ENCODE assay signal across 9 cellular contexts in genomic region chr4:39046243-39046642, GRCh38. TPM values are rescaled to one million over a fixed set of nuclear protein-coding genes. Genes with fewer than 3 reads are reported as not detected.
A peak's percentile ranks its signal among the peaks of the same experiment; 100 is the strongest.
DNase-seq lines count a peak whose midpoint lies in the region; ATAC-seq and TF ChIP-seq lines count a peak whose summit lies in the region.
"Had no signal": no experiment of that assay in that cellular context is flagged by ENCODE, and none has a peak within 500 bp of the region (broad histone marks: within the 10 kb centered on the region; RNA-seq: fewer than 3 reads in every experiment).

No MANE protein-coding gene starts in this region.

- no peaks in the 10 kb centered on the region for H3K9me3 Mint-ChIP-seq in activated CD4-positive, alpha-beta T cell treated with anti-CD3 and anti-CD28 coated beads, Interleukin-2, amount 10 ng/mL, durations not matched to agents 7 days and 5 days
- no peaks in the 10 kb centered on the region for H3K9me3 Mint-ChIP-seq in stimulated activated naive B cell treated with anti-CD40 and anti-IgM and Interleukin-4, amounts not matched to agents 10 μg/mL and 1 μg/mL and 100 μg/mL, for 72 hours

- no peaks in the 10 kb centered on the region for H3K27me3 Mint-ChIP-seq in activated CD4-positive, alpha-beta T cell treated with anti-CD3 and anti-CD28 coated beads, Interleukin-2, amount 10 ng/mL, durations not matched to agents 7 days and 5 days
- H3K27me3 Mint-ChIP-seq in stimulated activated naive B cell treated with anti-CD40 and anti-IgM and Interleukin-4, amounts not matched to agents 10 μg/mL and 1 μg/mL and 100 μg/mL, for 72 hours, result no peaks in the 10 kb centered on the region

- H3K79me2 ChIP-seq in fibroblast of lung (ENCODE audit: control insufficient read depth, insufficient read depth, low read length), result peaks cover 21% of the 10 kb centered on the region

- H3K4me2 ChIP-seq in fibroblast of lung (ENCODE audit: extremely low read depth, insufficient read depth, low read length), result peak overlapping the region; percentile 88

- no peak overlapping the region for H2AFZ ChIP-seq in fibroblast of lung (ENCODE audit: low read length)

- H4K20me1 ChIP-seq in fibroblast of lung (ENCODE audit: control insufficient read depth, extremely low read depth, insufficient read depth, low read length), result no peaks in the 10 kb centered on the region

- no peak overlapping the region for H3K9ac ChIP-seq in fibroblast of lung (ENCODE audit: insufficient read depth, low read length)

- H3K36me3 Mint-ChIP-seq in activated CD4-positive, alpha-beta T cell treated with anti-CD3 and anti-CD28 coated beads, Interleukin-2, amount 10 ng/mL, durations not matched to agents 7 days and 5 days (ENCODE audit: low read depth), result peaks cover 18% of the 10 kb centered on the region
- H3K36me3 Mint-ChIP-seq in stimulated activated naive B cell treated with anti-CD40 and anti-IgM and Interleukin-4, amounts not matched to agents 10 μg/mL and 1 μg/mL and 100 μg/mL, for 72 hours, result peaks cover 4 to 21% of the 10 kb centered on the region in 2 donors

- H3K4me3 ChIP-seq in fibroblast of lung (replicated peaks in 1 of 4; ENCODE audit: control extremely low read depth in 1 of 4, insufficient read depth in 1 of 4, low read depth in 3 of 4, low read length in 4 of 4), result peak overlapping the region; percentile 64 to 85 (median 78)

- H3K36me3 ChIP-seq in fibroblast of lung (ENCODE audit: control insufficient read depth, insufficient read depth, low read length), result no peaks in the 10 kb centered on the region

- DNase-seq in activated CD4-positive, alpha-beta T cell treated with anti-CD3 and anti-CD28 coated beads, Interleukin-2, amount 10 ng/mL, durations not matched to agents 7 days and 5 days, result no peak
- DNase-seq in activated CD4-positive, alpha-beta T cell treated with anti-CD3 and anti-CD28 coated beads, Interleukin-2, amount 50 U/mL, for 4 hours, result no peak
- DNase-seq in SKM-1 (lab: John Stamatoyannopoulos, UW; ENCODE audit: unreplicated experiment) (peak; percentile 50), fibroblast of lung (ENCODE audit: low read depth in 2 of 2) (peak in 1 of 2 donors; percentile 69), NCI-H1930 (lab: John Stamatoyannopoulos, UW) (no peak), NCI-H2029 (lab: John Stamatoyannopoulos, UW) (no peak), NCI-H1436 treated with DMSO at 0.1 percent for 48 hours (lab: John Stamatoyannopoulos, UW) (no peak)
- DNase-seq in stimulated activated naive B cell treated with anti-CD40 and anti-IgM and Interleukin-4, amounts not matched to agents 10 μg/mL and 1 μg/mL and 100 μg/mL, for 72 hours, result no peak
- DNase-seq: NK-92 treated with Interleukin-12 subunit alpha and Interleukin-12 subunit beta, amount 100 ng/mL, for 24 hours had no signal

- CTCF ChIA-PET in activated CD4-positive, alpha-beta T cell treated with anti-CD3 and anti-CD28 coated beads, Interleukin-2, amount 10 ng/mL, durations not matched to agents 7 days and 5 days (lab: Charles Lee), result interaction anchor here (1.5 kb wide), 1 partner anchor 165 kb away, joined by 3 read pairs; no protein-coding TSS in a partner anchor

- H3K27ac Mint-ChIP-seq in activated CD4-positive, alpha-beta T cell treated with anti-CD3 and anti-CD28 coated beads, Interleukin-2, amount 10 ng/mL, durations not matched to agents 7 days and 5 days, result peak overlapping the region; percentile 97
- peak overlapping the region; percentile 87 for H3K27ac Mint-ChIP-seq in stimulated activated naive B cell treated with anti-CD40 and anti-IgM and Interleukin-4, amounts not matched to agents 10 μg/mL and 1 μg/mL and 100 μg/mL, for 72 hours

- H3K27ac ChIP-seq in fibroblast of lung (ENCODE audit: insufficient read depth, low read length), result no peak overlapping the region

- peaks cover 65% of the 10 kb centered on the region for H3K4me1 Mint-ChIP-seq in activated CD4-positive, alpha-beta T cell treated with anti-CD3 and anti-CD28 coated beads, Interleukin-2, amount 10 ng/mL, durations not matched to agents 7 days and 5 days
- peaks cover 34 to 63% of the 10 kb centered on the region in 2 donors for H3K4me1 Mint-ChIP-seq in stimulated activated naive B cell treated with anti-CD40 and anti-IgM and Interleukin-4, amounts not matched to agents 10 μg/mL and 1 μg/mL and 100 μg/mL, for 72 hours

- no peaks in the 10 kb centered on the region for H3K9me3 ChIP-seq in fibroblast of lung (ENCODE audit: control insufficient read depth, insufficient read depth, low read depth, low read length)

- POLR2A ChIA-PET in activated CD4-positive, alpha-beta T cell treated with anti-CD3 and anti-CD28 coated beads, Interleukin-2, amount 10 ng/mL, durations not matched to agents 7 days and 5 days (lab: Charles Lee), result no interaction called here

- peaks cover 2% of the 10 kb centered on the region for H3K4me1 ChIP-seq in fibroblast of lung (ENCODE audit: control insufficient read depth, extremely low read depth, insufficient read depth, low read length)

- peak overlapping the region; percentile 94 for H3K4me3 Mint-ChIP-seq in activated CD4-positive, alpha-beta T cell treated with anti-CD3 and anti-CD28 coated beads, Interleukin-2, amount 10 ng/mL, durations not matched to agents 7 days and 5 days
- H3K4me3 Mint-ChIP-seq in stimulated activated naive B cell treated with anti-CD40 and anti-IgM and Interleukin-4, amounts not matched to agents 10 μg/mL and 1 μg/mL and 100 μg/mL, for 72 hours, result peak overlapping the region; percentile 85 to 90

- no peak for TF ChIP-seq CTCF in fibroblast of lung (conservative IDR thresholded peaks at IDR 0.05 in 1 of 2, IDR thresholded peaks at IDR 0.05 in 1 of 2; ENCODE audit: low read depth in 1 of 2, low read length in 2 of 2)

- no peak for ATAC-seq in stimulated activated naive B cell treated with anti-CD40 and anti-IgM and Interleukin-4, amounts not matched to agents 10 μg/mL and 1 μg/mL and 100 μg/mL, for 72 hours (replicated peaks)

- H3K27me3 ChIP-seq in fibroblast of lung (ENCODE audit: control insufficient read depth, insufficient read depth, low read length), result no peaks in the 10 kb centered on the region

RNA-seq across cellular contexts. Expression of gene TMEM156, which starts 14.0 kb away (rescaled TPM):
- total RNA-seq in activated CD4-positive, alpha-beta T cell treated with anti-CD3 and anti-CD28 coated beads, Interleukin-2, amount 10 ng/mL, durations not matched to agents 7 days and 5 days, result 10 to 100 TPM; 19.5 to 19.6 TPM
- total RNA-seq in fibroblast of lung, result 0.17 and 0.26 TPM in 2 replicates
- polyA plus RNA-seq in fibroblast of lung, result 0.05 and 0.06 TPM in 2 replicates
- polyA plus RNA-seq in fibroblast of lung (2012), result 0.06 TPM in 1 of 2 replicates, not detected in the other
- not detected in 2 replicates for polyA minus RNA-seq in fibroblast of lung (ENCODE audit: low replicate concordance)

RNA-seq across cellular contexts. Expression of gene KLHL5, which starts 15.8 kb away (rescaled TPM):
- total RNA-seq in activated CD4-positive, alpha-beta T cell treated with anti-CD3 and anti-CD28 coated beads, Interleukin-2, amount 10 ng/mL, durations not matched to agents 7 days and 5 days, result 10 to 100 TPM; 23.6 to 25.0 TPM
- total RNA-seq in fibroblast of lung, result 120 and 152 TPM in 2 replicates
- 40.0 and 88.3 TPM in 2 replicates for polyA plus RNA-seq in fibroblast of lung
- 29.8 and 58.3 TPM in 2 replicates for polyA plus RNA-seq in fibroblast of lung (2012)
- polyA minus RNA-seq in fibroblast of lung (ENCODE audit: low replicate concordance), result 9.9 and 21.1 TPM in 2 replicates

Comparison
In these comparisons a context has a peak if more than half of its experiments do, and no peak if none do; other contexts are left out.
1. RNA of gene TMEM156, which starts 14.0 kb away (total RNA-seq): 19.5 to 19.6 TPM in activated CD4-positive, alpha-beta T cell treated with anti-CD3 and anti-CD28 coated beads, Interleukin-2, amount 10 ng/mL, durations not matched to agents 7 days and 5 days; 0.17 to 0.26 TPM in fibroblast of lung; every median in the first group is over 10 times any median in the second.